In the genomic region with DNA sequence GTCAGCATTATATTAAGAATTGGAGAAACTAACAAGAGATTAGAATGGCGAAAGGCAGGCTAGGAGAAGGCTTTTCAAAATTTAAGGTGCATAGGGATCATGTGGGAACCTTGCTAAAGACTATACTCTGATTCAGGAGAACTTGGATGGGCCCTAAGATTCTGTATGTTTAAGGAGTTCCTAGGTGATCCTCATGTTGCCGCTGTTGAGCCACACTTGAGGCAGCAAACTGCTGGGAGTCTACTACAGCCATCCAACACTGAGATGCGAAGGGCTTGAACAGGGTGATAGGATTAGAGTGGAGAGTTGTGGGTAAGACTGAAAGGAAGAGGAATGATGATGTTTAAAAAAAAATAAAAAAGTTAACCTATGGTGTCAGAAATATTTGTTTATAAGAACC, we compare ENCODE assay signal across 20 cellular contexts.
"Had no signal": no experiment of that assay in that cellular context is flagged by ENCODE, and none has a peak within 500 bp of the region (broad histone marks: within the 10 kb centered on the region; RNA-seq: fewer than 3 reads in every experiment).

No MANE protein-coding gene starts in this region.

- H3K27ac ChIP-seq: hepatocyte, neural progenitor cell, psoas muscle, tibial nerve had no signal

- H3K4me3 Mint-ChIP-seq: activated CD8-positive, alpha-beta T cell treated with anti-CD3 and anti-CD28 coated beads for 36 hours; activated naive CD8-positive, alpha-beta T cell treated with anti-CD3 and anti-CD28 coated beads for 36 hours; activated T-helper 17 cell treated with anti-CD3 and anti-CD28 coated beads, Interleukin-2, amount 50 U/mL, for 72 hours; effector memory CD8-positive, alpha-beta T cell; naive thymus-derived CD4-positive, alpha-beta T cell; neural progenitor cell; stimulated activated naive CD8-positive, alpha-beta T cell treated with anti-CD3 and anti-CD28 coated beads, Interleukin-15, Interleukin-2, amounts not matched to agents 100 ng/mL and 50 ng/mL, for 24 hours had no signal

- DNase-seq: activated CD4-positive, alpha-beta T cell treated with anti-CD3 and anti-CD28 coated beads for 48 hours; activated CD4-positive, CD25-positive, alpha-beta regulatory T cell; activated CD8-positive, alpha-beta T cell treated with anti-CD3 and anti-CD28 coated beads for 36 hours; activated naive CD4-positive, alpha-beta T cell; activated naive CD8-positive, alpha-beta T cell treated with anti-CD3 and anti-CD28 coated beads for 36 hours; activated T-cell treated with anti-CD3 and anti-CD28 coated beads, Interleukin-2, amount 50 U/mL, for 1 hour; amygdala; dermis blood vessel endothelial cell; effector memory CD8-positive, alpha-beta T cell; foreskin fibroblast; mesenchymal stem cell; naive thymus-derived CD4-positive, alpha-beta T cell; psoas muscle; right cardiac atrium had no signal

- H3K4me1 Mint-ChIP-seq: activated naive CD8-positive, alpha-beta T cell treated with anti-CD3 and anti-CD28 coated beads for 36 hours; activated T-helper 17 cell treated with anti-CD3 and anti-CD28 coated beads, Interleukin-2, amount 50 U/mL, for 72 hours; naive thymus-derived CD4-positive, alpha-beta T cell; neural progenitor cell had no signal

- H3K9me3 Mint-ChIP-seq: activated naive CD8-positive, alpha-beta T cell treated with anti-CD3 and anti-CD28 coated beads for 36 hours had no signal

- H3K27me3 ChIP-seq: hepatocyte, neural progenitor cell, tibial nerve had no signal

- H3K27ac Mint-ChIP-seq: activated CD8-positive, alpha-beta T cell treated with anti-CD3 and anti-CD28 coated beads for 36 hours; activated naive CD8-positive, alpha-beta T cell treated with anti-CD3 and anti-CD28 coated beads for 36 hours; activated T-helper 17 cell treated with anti-CD3 and anti-CD28 coated beads, Interleukin-2, amount 50 U/mL, for 72 hours; effector memory CD8-positive, alpha-beta T cell; naive thymus-derived CD4-positive, alpha-beta T cell; neural progenitor cell; stimulated activated naive CD8-positive, alpha-beta T cell treated with anti-CD3 and anti-CD28 coated beads, Interleukin-15, Interleukin-2, amounts not matched to agents 100 ng/mL and 50 ng/mL, for 24 hours had no signal

- H3K79me2 ChIP-seq: hepatocyte had no signal

- H3K4me3 ChIP-seq: hepatocyte, neural progenitor cell, psoas muscle, tibial nerve had no signal

- H3K36me3 Mint-ChIP-seq: activated naive CD8-positive, alpha-beta T cell treated with anti-CD3 and anti-CD28 coated beads for 36 hours; naive thymus-derived CD4-positive, alpha-beta T cell; neural progenitor cell had no signal

- H3K4me1 ChIP-seq: neural progenitor cell, psoas muscle, tibial nerve had no signal

- H2AFZ ChIP-seq: hepatocyte, neural progenitor cell had no signal

- H3K27me3 Mint-ChIP-seq: activated CD8-positive, alpha-beta T cell treated with anti-CD3 and anti-CD28 coated beads for 36 hours; activated naive CD8-positive, alpha-beta T cell treated with anti-CD3 and anti-CD28 coated beads for 36 hours; activated T-helper 17 cell treated with anti-CD3 and anti-CD28 coated beads, Interleukin-2, amount 50 U/mL, for 72 hours; effector memory CD8-positive, alpha-beta T cell; naive thymus-derived CD4-positive, alpha-beta T cell; stimulated activated naive CD8-positive, alpha-beta T cell treated with anti-CD3 and anti-CD28 coated beads, Interleukin-15, Interleukin-2, amounts not matched to agents 100 ng/mL and 50 ng/mL, for 24 hours had no signal

- H3K4me2 ChIP-seq: hepatocyte, neural progenitor cell had no signal

- H3K36me3 ChIP-seq: neural progenitor cell, tibial nerve had no signal

- H3K9me3 ChIP-seq: psoas muscle, tibial nerve had no signal

- FAIRE-seq: urothelium cell line had no signal

- H3K9ac ChIP-seq: neural progenitor cell had no signal
